17 cellular contexts compared by ENCODE assay signal in the genomic region with DNA sequence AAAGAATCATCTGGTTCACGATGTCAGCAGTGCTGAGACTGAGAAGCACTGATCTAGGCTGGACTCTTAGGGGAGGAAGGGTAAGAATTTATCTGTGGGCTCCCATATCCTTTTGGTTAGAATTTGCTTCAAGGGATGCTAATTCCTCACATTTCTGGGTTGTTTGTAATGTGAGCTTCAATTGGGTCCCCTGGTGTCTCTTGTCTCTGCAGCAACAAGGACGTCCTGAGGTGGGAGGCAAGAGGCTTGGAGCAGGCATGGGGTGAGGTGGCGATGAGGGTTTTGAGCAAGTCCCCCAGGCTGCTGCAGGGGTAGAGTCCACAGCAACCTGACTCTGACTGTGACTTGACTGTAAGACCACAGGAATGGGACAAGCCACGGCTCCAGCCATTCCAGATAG.
"Had no signal": no experiment of that assay in that cellular context is flagged by ENCODE, and none has a peak within 500 bp of the region (broad histone marks: within the 10 kb centered on the region; RNA-seq: fewer than 3 reads in every experiment).

No MANE protein-coding gene starts in this region.

- H3K27ac Mint-ChIP-seq: naive B cell had no signal

- H3K4me1 ChIP-seq: esophagus muscularis mucosa, gastrocnemius medialis, heart right ventricle, right atrium auricular region, sigmoid colon had no signal

- H3K4me1 Mint-ChIP-seq: naive B cell had no signal

- H3K4me3 Mint-ChIP-seq: naive B cell, nephron had no signal

- H3K36me3 ChIP-seq: esophagus muscularis mucosa, gastrocnemius medialis, heart right ventricle, neutrophil, right atrium auricular region, sigmoid colon had no signal

- DNase-seq: effector memory CD4-positive, alpha-beta T cell; gastrocnemius medialis; heart right ventricle; hypothalamus; kidney glomerular epithelial cell; mammary epithelial cell; naive B cell; sigmoid colon; small intestine; stimulated activated CD4-positive, alpha-beta T cell treated with anti-CD3 and anti-CD28 coated beads, Interleukin-12 subunit alpha, Interleukin-12 subunit beta, amount 100 ng/mL, for 4 hours; stimulated activated naive CD4-positive, alpha-beta T cell treated with Interleukin-2 at 50 U/mL for 16 hours; trophoblast cell had no signal

- H3K9me3 ChIP-seq: gastrocnemius medialis, neutrophil had no signal

- H3K27ac ChIP-seq: epithelial cell of prostate, esophagus muscularis mucosa, gastrocnemius medialis, heart right ventricle, neutrophil, right atrium auricular region, sigmoid colon had no signal

- H3K27me3 ChIP-seq: right atrium auricular region, sigmoid colon had no signal

- H3K4me3 ChIP-seq: esophagus muscularis mucosa, gastrocnemius medialis, heart right ventricle, right atrium auricular region, sigmoid colon had no signal
